Comparison of ENCODE assay signal across 30 cellular contexts in genomic region chr5:159751459-159751858, GRCh38.
"Had no signal": no experiment of that assay in that cellular context is flagged by ENCODE, and none has a peak within 500 bp of the region (broad histone marks: within the 10 kb centered on the region; RNA-seq: fewer than 3 reads in every experiment).

No MANE protein-coding gene starts in this region.

- H3K9ac ChIP-seq: neural progenitor cell, parathyroid adenoma had no signal

- H3K27me3 ChIP-seq: neural progenitor cell, ovary, spleen, suprapubic skin, testis, thyroid gland, tibial nerve, upper lobe of left lung, vagina had no signal

- ATAC-seq: natural killer cell; psoas muscle; right cardiac atrium; sciatic nerve; stimulated activated memory B cell treated with anti-CD40 and anti-IgM and Interleukin-4, amounts not matched to agents 10 μg/mL and 1 μg/mL and 100 μg/mL, for 72 hours; stimulated activated naive CD8-positive, alpha-beta T cell treated with anti-CD3 and anti-CD28 coated beads, Interleukin-15, amount 100 ng/mL, for 72 hours; stimulated activated naive CD8-positive, alpha-beta T cell treated with anti-CD3 and anti-CD28 coated beads, Interleukin-15, Interleukin-2, amounts not matched to agents 100 U/mL and 50 U/mL, for 24 hours had no signal

- H2AFZ ChIP-seq: neural progenitor cell, parathyroid adenoma had no signal

- DNase-seq: natural killer cell; occipital lobe; ovary; posterior cingulate gyrus; psoas muscle; right cardiac atrium; spleen; stimulated activated CD4-positive, alpha-beta T cell treated with anti-CD3 and anti-CD28 coated beads, Interleukin-12 subunit alpha, Interleukin-12 subunit beta, amount 100 ng/mL, for 4 hours; stimulated activated CD4-positive, alpha-beta T cell treated with anti-CD3 and anti-CD28 coated beads, Interleukin-1b, Interleukin-23, amount 100 ng/mL, for 48 hours; stimulated activated CD4-positive, alpha-beta T cell treated with anti-CD3 and anti-CD28 coated beads, Interleukin-4, amount 100 ng/mL, for 1 hour; stimulated activated CD4-positive, alpha-beta T cell treated with anti-CD3 and anti-CD28 coated beads, Interleukin-4, amount 100 ng/mL, for 4 hours; stimulated activated CD8-positive, alpha-beta memory T cell treated with anti-CD3 and anti-CD28 coated beads, Interleukin-4, amount 100 ng/mL, for 48 hours; stimulated activated naive CD4-positive, alpha-beta T cell; stimulated activated naive CD8-positive, alpha-beta T cell treated with anti-CD3 and anti-CD28 coated beads, Interleukin-15, amount 100 ng/mL, for 72 hours; stimulated activated naive CD8-positive, alpha-beta T cell treated with anti-CD3 and anti-CD28 coated beads, Interleukin-15, Interleukin-2, amounts not matched to agents 100 U/mL and 50 U/mL, for 24 hours; substantia nigra; testis; thyroid gland; trophoblast cell; upper lobe of left lung had no signal

- H3K27ac ChIP-seq: neural progenitor cell, ovary, parathyroid adenoma, psoas muscle, skin epidermis, spleen, suprapubic skin, testis, thyroid gland, tibial nerve, upper lobe of left lung, vagina had no signal

- H3K4me1 ChIP-seq: neural progenitor cell, parathyroid adenoma, psoas muscle, spleen, suprapubic skin, testis, thyroid gland, tibial nerve, upper lobe of left lung, vagina had no signal

- H3K79me2 ChIP-seq: parathyroid adenoma had no signal

- H3K4me3 ChIP-seq: neural progenitor cell, ovary, psoas muscle, skin epidermis, smooth muscle cell, spleen, suprapubic skin, testis, thyroid gland, tibial nerve, upper lobe of left lung, vagina had no signal

- H3K36me3 ChIP-seq: neural progenitor cell, ovary, spleen, suprapubic skin, thyroid gland, tibial nerve, upper lobe of left lung, vagina had no signal

- H3K4me2 ChIP-seq: neural progenitor cell, smooth muscle cell had no signal

- FAIRE-seq: urothelium cell line had no signal

- H3K9me3 ChIP-seq: ovary, psoas muscle, suprapubic skin, testis, thyroid gland, vagina had no signal
